11 cellular contexts compared by ENCODE assay signal in genomic region chr3:57982561-57983243, GRCh38. TPM values are rescaled to one million over a fixed set of nuclear protein-coding genes. Genes with fewer than 3 reads are reported as not detected.
DNase-seq lines count a peak whose midpoint lies in the region; ATAC-seq, FAIRE-seq and TF ChIP-seq lines count a peak whose summit lies in the region.
"Had no signal": no experiment of that assay in that cellular context is flagged by ENCODE, and none has a peak within 500 bp of the region (broad histone marks: within the 10 kb centered on the region; RNA-seq: fewer than 3 reads in every experiment).

No MANE protein-coding gene starts in this region.

- no peaks in the 10 kb centered on the region for H3K36me3 ChIP-seq in BLaER1 treated with 17β-estradiol and CSF1 and Interleukin-3, amounts not matched to agents 10 nM and 100 nM
- no peaks in the 10 kb centered on the region for H3K36me3 ChIP-seq in RWPE2 (ENCODE audit: low read depth)
- no peaks in the 10 kb centered on the region for H3K36me3 ChIP-seq in left lung

- H3K9ac ChIP-seq in BLaER1 treated with 17β-estradiol and CSF1 and Interleukin-3, amounts not matched to agents 10 nM and 100 nM, result peak overlapping the region in 9 of 11 experiments; percentile 44 to 77 (median 66); a peak in 15 of 22 replicates

- H3K9me3 ChIP-seq in BLaER1 treated with 17β-estradiol and CSF1 and Interleukin-3, amounts not matched to agents 10 nM and 100 nM (replicated peaks in 1 of 11), result 0 out of 22 replicates have a peak, but pooled peaks cover 0 to 4% (median 0%) of the 10 kb centered on the region in 11 experiments
- no peaks in the 10 kb centered on the region for H3K9me3 ChIP-seq in RWPE2 (ENCODE audit: severe bottlenecking)
- H3K9me3 ChIP-seq in left lung, result no peaks in the 10 kb centered on the region

- FAIRE-seq in GM12891 (lab: Jason Lieb, UNC), result no peak
- FAIRE-seq: D721Med had no signal

- intact Hi-C loops in left lung (cut with DNase I), result no loop called here

- peak overlapping the region in 3 of 10 experiments; percentile 1 to 37 (median 9); a peak in 1 of 20 replicates for H3K4me3 ChIP-seq in BLaER1 treated with 17β-estradiol and CSF1 and Interleukin-3, amounts not matched to agents 10 nM and 100 nM
- no peak overlapping the region for H3K4me3 ChIP-seq in RWPE2 (ENCODE audit: severe bottlenecking)
- no peak overlapping the region for H3K4me3 ChIP-seq in left lung

- no peaks in the 10 kb centered on the region for H4K20me1 ChIP-seq in BLaER1 treated with 17β-estradiol and CSF1 and Interleukin-3, amounts not matched to agents 10 nM and 100 nM

- H3K27me3 ChIP-seq in BLaER1 treated with 17β-estradiol and CSF1 and Interleukin-3, amounts not matched to agents 10 nM and 100 nM, result no peaks in the 10 kb centered on the region
- no peaks in the 10 kb centered on the region for H3K27me3 ChIP-seq in RWPE2 (ENCODE audit: insufficient read depth, poor library complexity, severe bottlenecking)
- H3K27me3 ChIP-seq in left lung, result no peaks in the 10 kb centered on the region

- H3K4me2 ChIP-seq in BLaER1 treated with 17β-estradiol and CSF1 and Interleukin-3, amounts not matched to agents 10 nM and 100 nM, result peak overlapping the region; percentile 72 to 94 (median 83)

- DNase-seq in GM12891 (ENCODE audit: insufficient read length, low spot score), result no peak
- DNase-seq in RWPE2 (ENCODE audit: low spot score), result no peak
- DNase-seq in left lung, result no peak
- no peak for DNase-seq in NCI-H1694 (lab: John Stamatoyannopoulos, UW)
- no peak for DNase-seq in stimulated activated CD4-positive, alpha-beta T cell treated with anti-CD3 and anti-CD28 coated beads, Interleukin-4, amount 100 ng/mL, for 1 hour
- DNase-seq: NCI-H446; SHP77; stimulated activated CD4-positive, alpha-beta T cell treated with anti-CD3 and anti-CD28 coated beads, Interleukin-4, amount 100 ng/mL, for 4 hours had no signal

- H3K4me1 ChIP-seq in BLaER1 treated with 17β-estradiol and CSF1 and Interleukin-3, amounts not matched to agents 10 nM and 100 nM, result peaks cover 57 to 88% (median 70%) of the 10 kb centered on the region in 10 experiments
- H3K4me1 ChIP-seq in RWPE2 (ENCODE audit: insufficient read depth, poor library complexity, severe bottlenecking) (peaks cover 39% of the 10 kb centered on the region), left lung (peaks cover 0 to 48% of the 10 kb centered on the region in 2 donors)

- TF ChIP-seq CTCF in RWPE2 (IDR thresholded peaks at IDR 0.05; ENCODE audit: poor library complexity, severe bottlenecking), result no peak
- no peak for TF ChIP-seq CTCF in left lung (IDR thresholded peaks at IDR 0.05)

- peak overlapping the region; percentile 1 to 89 (median 83); a peak in 21 of 22 replicates for H3K27ac ChIP-seq in BLaER1 treated with 17β-estradiol and CSF1 and Interleukin-3, amounts not matched to agents 10 nM and 100 nM
- peak overlapping the region; percentile 99 for H3K27ac ChIP-seq in RWPE2 (ENCODE audit: poor library complexity, severe bottlenecking)
- H3K27ac ChIP-seq in left lung, result peak overlapping the region in 1 of 2 donors; percentile 50

- TF ChIP-seq POLR2A in GM12891 (IDR thresholded peaks at IDR 0.05; ENCODE audit: low read depth, low read length), result no peak

- ATAC-seq in RWPE2 (ENCODE audit: low read depth), result no peak
- ATAC-seq in left lung, result peak; percentile 9
- no peak for ATAC-seq in GM18520 (IDR thresholded peaks at IDR 0.05; ENCODE audit: unreplicated experiment)

TF ChIP-seq in GM12891, 5 proteins besides CTCF, POLR2A, EP300 and RAD21:
- peak; percentile 83 for TF ChIP-seq SPI1 (IDR thresholded peaks at IDR 0.05; ENCODE audit: low read depth, low read length)
- no peak for TF ChIP-seq POU2F2 (IDR thresholded peaks at IDR 0.05; ENCODE audit: low read depth, low read length)
- no peak for TF ChIP-seq TAF1 (IDR thresholded peaks at IDR 0.05; ENCODE audit: low read depth, low read length)
- TF ChIP-seq PAX5 (IDR thresholded peaks at IDR 0.05; ENCODE audit: insufficient read depth, low read length, severe bottlenecking), result no peak
- TF ChIP-seq POLR2AphosphoS5 (IDR thresholded peaks at IDR 0.05; ENCODE audit: low read depth, low read length), result no peak

RNA-seq across cellular contexts. Expression of gene FLNB, which starts 25.5 kb away (rescaled TPM):
- 23.1 TPM for polyA plus RNA-seq in GM12891 (2012; ENCODE audit: low read depth, missing spikeins)
- total RNA-seq in left lung, result 100 to 1,000 TPM in 1 of 2 donors, 10 to 100 TPM in 1; 80.1 to 126 TPM
